ENCODE assay signal across 1 cellular context in genomic region chr16:14961405-14962186, GRCh38.
TF ChIP-seq lines count a peak whose summit lies in the region.

No MANE protein-coding gene starts in this region.

TF ChIP-seq in A549, 52 proteins besides CTCF, POLR2A, EP300 and RAD21 (continued from another document):
- no peak for TF ChIP-seq CEBPB (IDR thresholded peaks at IDR 0.05)
